14 cellular contexts compared by ENCODE assay signal in the genomic region with DNA sequence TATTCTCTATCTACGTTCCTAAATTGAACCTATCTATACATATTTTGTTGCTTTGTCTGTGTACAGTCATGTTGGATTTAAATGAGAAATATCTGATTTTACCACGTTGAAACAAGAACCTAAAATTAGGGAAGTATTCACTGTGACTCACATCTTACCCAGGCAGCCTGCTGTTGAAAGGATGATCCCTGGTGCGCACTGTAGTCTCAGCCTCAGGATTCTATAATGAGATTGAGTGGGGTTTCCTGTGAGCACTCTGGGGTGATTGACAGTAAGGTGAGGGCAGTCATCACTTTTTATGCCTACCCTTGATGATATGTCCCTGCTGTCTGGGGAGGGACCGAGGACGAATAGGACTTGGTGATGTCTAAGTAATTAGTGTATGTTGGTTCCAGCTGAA. TPM values are rescaled to one million over a fixed set of nuclear protein-coding genes. Genes with fewer than 3 reads are reported as not detected.
A peak's percentile ranks its signal among the peaks of the same experiment; 100 is the strongest.
DNase-seq lines count a peak whose midpoint lies in the region; ATAC-seq and TF ChIP-seq lines count a peak whose summit lies in the region.
"Had no signal": no experiment of that assay in that cellular context is flagged by ENCODE, and none has a peak within 500 bp of the region (broad histone marks: within the 10 kb centered on the region; RNA-seq: fewer than 3 reads in every experiment).

No MANE protein-coding gene starts in this region.

- peaks cover 7 to 20% (median 12%) of the 10 kb centered on the region in 7 donors for H3K9me3 Mint-ChIP-seq in CD14-positive monocyte

- H3K36me3 Mint-ChIP-seq in CD14-positive monocyte: peaks cover 15 to 18% of the 10 kb centered on the region in 2 donors

- peaks cover 0 to 1% (median 0%) of the 10 kb centered on the region in 3 donors for H3K27me3 Mint-ChIP-seq in CD14-positive monocyte (ENCODE audit: low read depth in 3 of 3)
- H3K27me3 Mint-ChIP-seq: type B pancreatic cell had no signal

- no peak for ATAC-seq in GM18517 (IDR thresholded peaks at IDR 0.05; ENCODE audit: unreplicated experiment)

- DNase-seq in CD14-positive monocyte (ENCODE audit: low spot score) (peak; percentile 65), Kasumi-1 (lab: John Stamatoyannopoulos, UW) (peak; percentile 66 to 67), SIG-M5 (lab: John Stamatoyannopoulos, UW) (peak; percentile 78), fibroblast of mammary gland (ENCODE audit: low read depth) (peak; percentile 25), SHP77 (lab: John Stamatoyannopoulos, UW) (no peak), kidney glomerular epithelial cell (lab: John Stamatoyannopoulos, UW) (no peak), EL (no peak)
- DNase-seq: ACHN; activated CD4-positive, CD25-positive, alpha-beta regulatory T cell treated with anti-CD3 and anti-CD28 coated beads, Interleukin-2, amount 50 U/mL, for 72 hours; adrenal gland; NCI-H1105; NCI-H510A treated with DMSO at 0.1 percent for 48 hours had no signal

- peaks cover 15% of the 10 kb centered on the region for H3K4me1 Mint-ChIP-seq in CD14-positive monocyte

- no peak overlapping the region for H3K4me3 ChIP-seq in fibroblast of mammary gland (ENCODE audit: control insufficient read depth, low read depth, low read length)
- H3K4me3 ChIP-seq: adrenal gland had no signal

- intact Hi-C loops in CD14-positive monocyte (cut with micrococcal nuclease): no loop called here

- no peak for TF ChIP-seq CTCF in CD14-positive monocyte (IDR thresholded peaks at IDR 0.05)
- no peak for TF ChIP-seq CTCF in fibroblast of mammary gland (conservative IDR thresholded peaks at IDR 0.05; ENCODE audit: control insufficient read depth, insufficient read depth, low read depth, low read length)

- peak overlapping the region in 4 of 7 donors; percentile 1 to 67 (median 30) for H3K27ac Mint-ChIP-seq in CD14-positive monocyte
- H3K27ac Mint-ChIP-seq: type B pancreatic cell had no signal

- no peak overlapping the region for H3K4me3 Mint-ChIP-seq in CD14-positive monocyte
- H3K4me3 Mint-ChIP-seq: type B pancreatic cell had no signal

RNA-seq across cellular contexts. Expression of a gene that starts 35.4 kb away (rescaled TPM):
- 10 to 100 TPM; 11.9 to 13.5 TPM for polyA plus RNA-seq in CD14-positive monocyte

Comparison
In these comparisons a context has a peak if more than half of its experiments do, and no peak if none do; other contexts are left out.
1. DNase-seq: peak in CD14-positive monocyte (single experiment), Kasumi-1 (2 of 2), SIG-M5 (single experiment) and fibroblast of mammary gland (single experiment); none in SHP77 (0 of 2), kidney glomerular epithelial cell (single experiment) and EL (single experiment).